9 cellular contexts compared by ENCODE assay signal in genomic region chr3:57934373-57934772, GRCh38.
"Had no signal": no experiment of that assay in that cellular context is flagged by ENCODE, and none has a peak within 500 bp of the region (broad histone marks: within the 10 kb centered on the region; RNA-seq: fewer than 3 reads in every experiment).

No MANE protein-coding gene starts in this region.

- H3K9ac ChIP-seq: GM23248 had no signal

- H3K9me3 ChIP-seq: HAP-1 had no signal

- H3K4me3 ChIP-seq: GM23248, GM23338, HAP-1 had no signal

- H2AFZ ChIP-seq: GM23248, GM23338 had no signal

- DNase-seq: GM23248, GOT3, H7, H9, HCEC 1CT, HFFc6 had no signal

- H3K27ac ChIP-seq: GM23248 had no signal

- H3K36me3 ChIP-seq: HAP-1 had no signal

- ATAC-seq: HCT116 had no signal

- H3K4me2 ChIP-seq: GM23338 had no signal

- H3K4me1 ChIP-seq: HAP-1 had no signal
